Comparison of ENCODE assay signal across 19 cellular contexts in the genomic region with DNA sequence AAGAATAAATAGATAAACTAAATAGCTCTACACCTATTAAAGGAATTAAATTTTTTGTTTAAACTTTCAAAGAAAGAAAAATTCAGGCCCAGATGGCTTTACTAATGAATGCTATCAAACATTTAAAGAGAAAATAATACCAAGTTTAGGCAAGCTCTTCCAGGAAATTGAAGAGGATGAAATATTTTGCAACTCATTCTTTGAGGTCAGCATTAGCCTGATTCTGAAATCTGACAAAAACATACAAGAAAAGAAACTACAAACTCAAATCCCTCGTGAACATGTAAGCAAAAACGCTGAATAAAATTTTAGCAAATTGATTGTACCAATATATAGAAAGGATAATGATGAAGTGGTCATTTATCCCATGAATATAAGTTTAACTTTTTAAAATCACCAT.
"Had no signal": no experiment of that assay in that cellular context is flagged by ENCODE, and none has a peak within 500 bp of the region (broad histone marks: within the 10 kb centered on the region; RNA-seq: fewer than 3 reads in every experiment).

No MANE protein-coding gene starts in this region.

- H3K27ac Mint-ChIP-seq: activated naive CD4-positive, alpha-beta T cell treated with anti-CD3 and anti-CD28 coated beads for 36 hours; activated T-helper 2 cell treated with anti-CD3 and anti-CD28 coated beads, Interferon-gamma antibody, Interleukin-2, Interleukin-4, amounts not matched to agents 10 μg/mL and 5 μg/mL and 100 μg/mL, durations not matched to agents 14 hours and 24 hours and 36 hours; progenitor cell of endocrine pancreas had no signal

- DNase-seq: activated CD4-positive, alpha-beta T cell treated with anti-CD3 and anti-CD28 coated beads, Interleukin-2, amount 50 U/mL, for 48 hours; activated CD4-positive, CD25-positive, alpha-beta regulatory T cell treated with anti-CD3 and anti-CD28 coated beads, Interleukin-2, amount 50 U/mL, for 72 hours; activated naive CD4-positive, alpha-beta T cell treated with anti-CD3 and anti-CD28 coated beads for 36 hours; amygdala; body of pancreas; effector memory CD8-positive, alpha-beta T cell; foreskin keratinocyte; mesendoderm; stimulated activated CD4-positive, alpha-beta T cell treated with anti-CD3 and anti-CD28 coated beads, Interleukin-4, amount 100 ng/mL, for 4 hours; stimulated activated CD8-positive, alpha-beta memory T cell treated with anti-CD3 and anti-CD28 coated beads, Interleukin-4, amount 100 ng/mL, for 48 hours; stimulated activated naive CD4-positive, alpha-beta T cell treated with Interleukin-2 at 50 U/mL for 16 hours; transverse colon had no signal

- H3K36me3 ChIP-seq: right atrium auricular region, transverse colon, vagina had no signal

- H3K27me3 ChIP-seq: body of pancreas, foreskin keratinocyte, right atrium auricular region, transverse colon, vagina had no signal

- H3K9me3 ChIP-seq: body of pancreas, vagina had no signal

- H3K4me3 ChIP-seq: body of pancreas, right atrium auricular region, skin epidermis, transverse colon, vagina had no signal

- H3K27ac ChIP-seq: body of pancreas, epithelial cell of prostate, foreskin keratinocyte, right atrium auricular region, transverse colon, vagina had no signal

- ATAC-seq: body of pancreas; effector memory CD8-positive, alpha-beta T cell; foreskin keratinocyte had no signal

- H3K27me3 Mint-ChIP-seq: central memory CD8-positive, alpha-beta T cell; effector memory CD8-positive, alpha-beta T cell; progenitor cell of endocrine pancreas had no signal

- H3K4me3 Mint-ChIP-seq: activated naive CD4-positive, alpha-beta T cell treated with anti-CD3 and anti-CD28 coated beads for 36 hours; central memory CD8-positive, alpha-beta T cell; effector memory CD8-positive, alpha-beta T cell had no signal

- H3K4me1 ChIP-seq: body of pancreas, foreskin keratinocyte, right atrium auricular region, transverse colon, vagina had no signal
